In genomic region chr15:93274276-93274675, GRCh38 we compare ENCODE assay signal across 21 cellular contexts.
DNase-seq lines count a peak whose midpoint lies in the region; ATAC-seq lines count a peak whose summit lies in the region.
"Had no signal": no experiment of that assay in that cellular context is flagged by ENCODE, and none has a peak within 500 bp of the region (broad histone marks: within the 10 kb centered on the region; RNA-seq: fewer than 3 reads in every experiment).

No MANE protein-coding gene starts in this region.

- no peak for ATAC-seq in activated CD8-positive, alpha-beta memory T cell treated with anti-CD3 and anti-CD28 coated beads, Interleukin-2, amount 10 ng/mL, durations not matched to agents 7 days and 5 days
- ATAC-seq in HG03469 (IDR thresholded peaks at IDR 0.05; ENCODE audit: unreplicated experiment) (no peak), T-helper 17 cell (no peak)

- H4K91ac ChIP-seq in neuronal stem cell (ENCODE audit: low read depth, low read length, poor library complexity), result no peak overlapping the region

- H2BK15ac ChIP-seq in neuronal stem cell (ENCODE audit: low read length), result no peak overlapping the region

- H2BK12ac ChIP-seq in neuronal stem cell (ENCODE audit: low read length), result no peak overlapping the region

- DNase-seq in activated CD8-positive, alpha-beta memory T cell treated with anti-CD3 and anti-CD28 coated beads, Interleukin-2, amount 10 ng/mL, durations not matched to agents 7 days and 5 days, result peak; percentile 2
- DNase-seq in activated CD8-positive, alpha-beta memory T cell treated with anti-CD3 and anti-CD28 coated beads, Interleukin-2, amount 50 U/mL, for 48 hours, result no peak
- DNase-seq in SJCRH30 (peak; percentile 83 to 94), neuronal stem cell (ENCODE audit: low spot score) (no peak), DMS79 treated with DMSO at 0.1 percent for 48 hours (lab: John Stamatoyannopoulos, UW) (no peak), T-helper 17 cell (no peak)
- DNase-seq: 8988T, COR-L47, GDM1, GM23248, MV-4-11, NCI-H1694 treated with DMSO at 0.1 percent for 48 hours, NCI-H2171 treated with DMSO at 0.1 percent for 48 hours, NCI-H446, PC-9, SIG-M5 had no signal

- no peaks in the 10 kb centered on the region for H3K4me1 Mint-ChIP-seq in activated CD8-positive, alpha-beta memory T cell treated with anti-CD3 and anti-CD28 coated beads, Interleukin-2, amount 10 ng/mL, durations not matched to agents 7 days and 5 days
- H3K4me1 Mint-ChIP-seq in T-helper 17 cell, result no peaks in the 10 kb centered on the region
- H3K4me1 Mint-ChIP-seq: B cell had no signal

- peak overlapping the region; percentile 26 for H3K27ac ChIP-seq in SJCRH30
- H3K27ac ChIP-seq in iPS-20b (ENCODE audit: low read length), result no peak overlapping the region
- peak overlapping the region; percentile 43 for H3K27ac ChIP-seq in neuronal stem cell (replicated peaks; ENCODE audit: low read length)
- H3K27ac ChIP-seq: GM23248, KMS-11, PC-9, RWPE1 had no signal

- no peak overlapping the region for H3K14ac ChIP-seq in neuronal stem cell (ENCODE audit: low read length)

- CTCF ChIA-PET in activated CD8-positive, alpha-beta memory T cell treated with anti-CD3 and anti-CD28 coated beads, Interleukin-2, amount 10 ng/mL, durations not matched to agents 7 days and 5 days (lab: Charles Lee), result no interaction called here

- no peak overlapping the region for H2BK5ac ChIP-seq in neuronal stem cell (ENCODE audit: low read length)

- H3K27me3 Mint-ChIP-seq in activated CD8-positive, alpha-beta memory T cell treated with anti-CD3 and anti-CD28 coated beads, Interleukin-2, amount 10 ng/mL, durations not matched to agents 7 days and 5 days, result no peaks in the 10 kb centered on the region
- H3K27me3 Mint-ChIP-seq in T-helper 17 cell, result peaks cover 13% of the 10 kb centered on the region

- H3K36me3 ChIP-seq in SJCRH30, result no peaks in the 10 kb centered on the region
- H3K36me3 ChIP-seq in iPS-20b (ENCODE audit: insufficient read depth, low read depth, low read length), result no peaks in the 10 kb centered on the region
- no peaks in the 10 kb centered on the region for H3K36me3 ChIP-seq in neuronal stem cell (replicated peaks in 1 of 2; ENCODE audit: control insufficient read depth in 2 of 2, insufficient read depth in 2 of 2, low read length in 2 of 2)

- H3K9me3 ChIP-seq in SJCRH30 (replicated peaks) (no peaks in the 10 kb centered on the region), iPS-20b (ENCODE audit: insufficient read depth, low read depth, low read length) (no peaks in the 10 kb centered on the region), neuronal stem cell (replicated peaks in 1 of 2; ENCODE audit: control insufficient read depth in 2 of 2, insufficient read depth in 1 of 2, low read depth in 1 of 2, low read length in 2 of 2) (peaks cover 2 to 60% of the 10 kb centered on the region in 2 donors), T-helper 17 cell (ENCODE audit: control insufficient read depth, low read length, poor library complexity, severe bottlenecking) (no peaks in the 10 kb centered on the region)

- no peaks in the 10 kb centered on the region for H3K79me1 ChIP-seq in neuronal stem cell (ENCODE audit: low read depth, low read length)

- H3K9ac ChIP-seq in iPS-20b (ENCODE audit: low read depth, low read length) (peak overlapping the region; percentile 9; the same call in 1 of the 2 replicates), neuronal stem cell (ENCODE audit: low read depth, low read length, poor library complexity) (no peak overlapping the region)
- H3K9ac ChIP-seq: GM23248, KMS-11 had no signal

- no CpG with 5 or more reads among the region's 5 CpGs for WGBS in neuronal stem cell (ENCODE audit: extremely low coverage in 2 of 2, insufficient read length in 2 of 2, insufficient replicate concordance in 1 of 2), 2 donors

- H3K18ac ChIP-seq in neuronal stem cell (ENCODE audit: low read length), result no peak overlapping the region

- no peak overlapping the region for H4K8ac ChIP-seq in neuronal stem cell (ENCODE audit: low read depth, low read length)

- H3K27ac Mint-ChIP-seq in activated CD8-positive, alpha-beta memory T cell treated with anti-CD3 and anti-CD28 coated beads, Interleukin-2, amount 10 ng/mL, durations not matched to agents 7 days and 5 days, result no peak overlapping the region
- H3K27ac Mint-ChIP-seq in T-helper 17 cell, result no peak overlapping the region
- H3K27ac Mint-ChIP-seq: B cell had no signal

- no peak overlapping the region for H3K4me2 ChIP-seq in neuronal stem cell (ENCODE audit: insufficient read depth, low read length, poor library complexity, severe bottlenecking)
- H3K4me2 ChIP-seq: KMS-11, PC-9 had no signal

- H3K9me3 Mint-ChIP-seq in activated CD8-positive, alpha-beta memory T cell treated with anti-CD3 and anti-CD28 coated beads, Interleukin-2, amount 10 ng/mL, durations not matched to agents 7 days and 5 days (ENCODE audit: low read depth), result peaks cover 5% of the 10 kb centered on the region

- H3K27me3 ChIP-seq in SJCRH30 (no peaks in the 10 kb centered on the region), iPS-20b (ENCODE audit: insufficient read depth, low read length) (no peaks in the 10 kb centered on the region), neuronal stem cell (ENCODE audit: control insufficient read depth in 3 of 3, insufficient read depth in 3 of 3, low read depth in 1 of 3, low read length in 3 of 3) (no peaks in the 10 kb centered on the region)

- no peak overlapping the region for H3K4me3 Mint-ChIP-seq in activated CD8-positive, alpha-beta memory T cell treated with anti-CD3 and anti-CD28 coated beads, Interleukin-2, amount 10 ng/mL, durations not matched to agents 7 days and 5 days
- no peak overlapping the region for H3K4me3 Mint-ChIP-seq in T-helper 17 cell
- H3K4me3 Mint-ChIP-seq: B cell had no signal

- H3K4me1 ChIP-seq in SJCRH30, result peaks cover 5% of the 10 kb centered on the region
- H3K4me1 ChIP-seq in iPS-20b (ENCODE audit: insufficient read depth, low read length), result peaks cover 26% of the 10 kb centered on the region
- H3K4me1 ChIP-seq in neuronal stem cell (ENCODE audit: control insufficient read depth in 2 of 2, insufficient read depth in 1 of 2, low read depth in 1 of 2, low read length in 2 of 2), result peaks cover 16 to 40% of the 10 kb centered on the region in 2 donors

- no peak overlapping the region for H3K4ac ChIP-seq in neuronal stem cell (ENCODE audit: low read length)

- no peak overlapping the region for H2AFZ ChIP-seq in neuronal stem cell (ENCODE audit: low read length)
- H2AFZ ChIP-seq: GM23248, PC-9 had no signal

- no peak overlapping the region for H2BK120ac ChIP-seq in neuronal stem cell (ENCODE audit: low read depth, low read length)

- H3K36me3 Mint-ChIP-seq in activated CD8-positive, alpha-beta memory T cell treated with anti-CD3 and anti-CD28 coated beads, Interleukin-2, amount 10 ng/mL, durations not matched to agents 7 days and 5 days, result no peaks in the 10 kb centered on the region
- no peaks in the 10 kb centered on the region for H3K36me3 Mint-ChIP-seq in T-helper 17 cell (ENCODE audit: low read depth)

- H2AK5ac ChIP-seq in neuronal stem cell (ENCODE audit: low read depth, low read length), result no peak overlapping the region

- H3K23ac ChIP-seq in neuronal stem cell (ENCODE audit: low read depth, low read length, poor library complexity), result no peak overlapping the region

- H3K4me3 ChIP-seq in SJCRH30, result no peak overlapping the region
- H3K4me3 ChIP-seq in iPS-20b (ENCODE audit: low read length), result no peak overlapping the region
- H3K4me3 ChIP-seq in neuronal stem cell (ENCODE audit: low read length in 2 of 2), result no peak overlapping the region
- H3K4me3 ChIP-seq: GM23248, PC-9 had no signal

Comparison
In these comparisons a context has a peak if more than half of its experiments do, and no peak if none do; other contexts are left out.
1. DNase-seq: peak in activated CD8-positive, alpha-beta memory T cell treated with anti-CD3 and anti-CD28 coated beads, Interleukin-2, amount 10 ng/mL, durations not matched to agents 7 days and 5 days (single experiment) and SJCRH30 (2 of 2); none in activated CD8-positive, alpha-beta memory T cell treated with anti-CD3 and anti-CD28 coated beads, Interleukin-2, amount 50 U/mL, for 48 hours (single experiment), neuronal stem cell (single experiment), DMS79 treated with DMSO at 0.1 percent for 48 hours (single experiment) and T-helper 17 cell (0 of 3).